23 cellular contexts compared by ENCODE assay signal in genomic region chr11:109586789-109587188, GRCh38.
"Had no signal": no experiment of that assay in that cellular context is flagged by ENCODE, and none has a peak within 500 bp of the region (broad histone marks: within the 10 kb centered on the region; RNA-seq: fewer than 3 reads in every experiment).

No MANE protein-coding gene starts in this region.

- H3K27ac Mint-ChIP-seq: activated naive CD8-positive, alpha-beta T cell; activated T-cell treated with anti-CD3 and anti-CD28 coated beads, Interleukin-2, amount 50 U/mL, for 24 hours; activated T-helper 17 cell treated with anti-CD3 and anti-CD28 coated beads, Interleukin-2, amount 50 U/mL, for 72 hours; memory B cell; stimulated activated effector memory CD8-positive, alpha-beta T cell treated with anti-CD3 and anti-CD28 coated beads, Interleukin-12 subunit alpha, Interleukin-12 subunit beta, amount 100 ng/mL, for 72 hours had no signal

- H3K4me1 ChIP-seq: esophagus squamous epithelium, gastrocnemius medialis, right lobe of liver, tibial artery had no signal

- H3K9me3 ChIP-seq: esophagus squamous epithelium, gastrocnemius medialis, mucosa of descending colon, right lobe of liver, tibial artery had no signal

- H3K4me3 Mint-ChIP-seq: activated naive CD8-positive, alpha-beta T cell; activated T-cell treated with anti-CD3 and anti-CD28 coated beads, Interleukin-2, amount 50 U/mL, for 24 hours; activated T-helper 17 cell treated with anti-CD3 and anti-CD28 coated beads, Interleukin-2, amount 50 U/mL, for 72 hours; central memory CD8-positive, alpha-beta T cell; memory B cell; stimulated activated effector memory CD8-positive, alpha-beta T cell treated with anti-CD3 and anti-CD28 coated beads, Interleukin-12 subunit alpha, Interleukin-12 subunit beta, amount 100 ng/mL, for 72 hours; stimulated activated naive CD8-positive, alpha-beta T cell treated with anti-CD3 and anti-CD28 coated beads, Interleukin-15, amount 100 ng/mL, for 72 hours had no signal

- H3K4me3 ChIP-seq: dorsolateral prefrontal cortex, esophagus squamous epithelium, gastrocnemius medialis, mucosa of descending colon, right lobe of liver, skin epidermis, tibial artery had no signal

- H3K27me3 Mint-ChIP-seq: activated T-cell treated with anti-CD3 and anti-CD28 coated beads, Interleukin-2, amount 50 U/mL, for 24 hours; activated T-helper 17 cell treated with anti-CD3 and anti-CD28 coated beads, Interleukin-2, amount 50 U/mL, for 72 hours; central memory CD8-positive, alpha-beta T cell; memory B cell; stimulated activated naive CD8-positive, alpha-beta T cell treated with anti-CD3 and anti-CD28 coated beads, Interleukin-15, amount 100 ng/mL, for 72 hours had no signal

- ATAC-seq: activated T-helper 17 cell treated with anti-CD3 and anti-CD28 coated beads, Interleukin-2, amount 50 U/mL, for 72 hours; gastrocnemius medialis; left ventricle myocardium superior; mucosa of descending colon; right lobe of liver; stimulated activated effector memory CD8-positive, alpha-beta T cell treated with anti-CD3 and anti-CD28 coated beads, Interleukin-12 subunit alpha, Interleukin-12 subunit beta, amount 100 ng/mL, for 72 hours; stimulated activated naive CD8-positive, alpha-beta T cell treated with anti-CD3 and anti-CD28 coated beads, Interleukin-15, amount 100 ng/mL, for 72 hours had no signal

- H3K27me3 ChIP-seq: dorsolateral prefrontal cortex, esophagus squamous epithelium, gastrocnemius medialis, right lobe of liver, tibial artery had no signal

- DNase-seq: activated CD4-positive, alpha-beta T cell treated with anti-CD3 and anti-CD28 coated beads for 1 hour; activated CD8-positive, alpha-beta memory T cell treated with anti-CD3 and anti-CD28 coated beads for 24 hours; activated CD8-positive, alpha-beta memory T cell treated with anti-CD3 and anti-CD28 coated beads, Interleukin-2, amount 50 U/mL, for 4 hours; activated T-cell treated with anti-CD3 and anti-CD28 coated beads, Interleukin-2, amount 50 U/mL, for 24 hours; dorsolateral prefrontal cortex; esophagus squamous epithelium; gastrocnemius medialis; head of caudate nucleus; hypothalamus; left ventricle myocardium superior; mucosa of descending colon; occipital lobe; right lobe of liver; stimulated activated CD4-positive, alpha-beta T cell treated with anti-CD3 and anti-CD28 coated beads, Interleukin-2, amount 100 ng/mL, for 24 hours; stimulated activated naive CD8-positive, alpha-beta T cell treated with anti-CD3 and anti-CD28 coated beads, Interleukin-15, amount 100 ng/mL, for 72 hours; tibial artery; WERI-Rb-1 had no signal

- H3K4me1 Mint-ChIP-seq: activated T-helper 17 cell treated with anti-CD3 and anti-CD28 coated beads, Interleukin-2, amount 50 U/mL, for 72 hours; central memory CD8-positive, alpha-beta T cell; memory B cell; stimulated activated effector memory CD8-positive, alpha-beta T cell treated with anti-CD3 and anti-CD28 coated beads, Interleukin-12 subunit alpha, Interleukin-12 subunit beta, amount 100 ng/mL, for 72 hours; stimulated activated naive CD8-positive, alpha-beta T cell treated with anti-CD3 and anti-CD28 coated beads, Interleukin-15, amount 100 ng/mL, for 72 hours had no signal

- H3K27ac ChIP-seq: dorsolateral prefrontal cortex, esophagus squamous epithelium, gastrocnemius medialis, right lobe of liver, skin epidermis, tibial artery, WERI-Rb-1 had no signal

- H3K36me3 ChIP-seq: esophagus squamous epithelium, gastrocnemius medialis, right lobe of liver, tibial artery, WERI-Rb-1 had no signal

- H3K36me3 Mint-ChIP-seq: activated naive CD8-positive, alpha-beta T cell; memory B cell; stimulated activated effector memory CD8-positive, alpha-beta T cell treated with anti-CD3 and anti-CD28 coated beads, Interleukin-12 subunit alpha, Interleukin-12 subunit beta, amount 100 ng/mL, for 72 hours had no signal
